In genomic region chr7:15007507-15007906, GRCh38 we compare ENCODE assay signal across 9 cellular contexts.
DNase-seq lines count a peak whose midpoint lies in the region; ATAC-seq and TF ChIP-seq lines count a peak whose summit lies in the region.
"Had no signal": no experiment of that assay in that cellular context is flagged by ENCODE, and none has a peak within 500 bp of the region (broad histone marks: within the 10 kb centered on the region; RNA-seq: fewer than 3 reads in every experiment).

No MANE protein-coding gene starts in this region.

- H2AFZ ChIP-seq in OCI-LY1 (ENCODE audit: low read length) = no peak overlapping the region

- no peaks in the 10 kb centered on the region for H3F3A ChIP-seq in OCI-LY1 (ENCODE audit: insufficient read depth, low read length)

- intact Hi-C loops in left ventricle myocardium superior (cut with micrococcal nuclease) (no loop called here), lower leg skin (cut with DNase I; ENCODE audit: low total_unique reads) (no loop called here)

- H3K27ac ChIP-seq in cardiac muscle cell = no peak overlapping the region
- H3K27ac ChIP-seq in OCI-LY1 (ENCODE audit: low read depth, low read length, poor library complexity, severe bottlenecking) = no peak overlapping the region

- H3K27me3 ChIP-seq in cardiac muscle cell = no peaks in the 10 kb centered on the region
- no peaks in the 10 kb centered on the region for H3K27me3 ChIP-seq in OCI-LY1 (ENCODE audit: insufficient read depth, low read length)

- H3K4me2 ChIP-seq in OCI-LY1 (ENCODE audit: low read length) = no peak overlapping the region

- H3K9me3 ChIP-seq in cardiac muscle cell (ENCODE audit: low read depth) = no peaks in the 10 kb centered on the region
- H3K9me3 ChIP-seq in OCI-LY1 (ENCODE audit: low read length) = no peaks in the 10 kb centered on the region

- H3K36me3 ChIP-seq in cardiac muscle cell (no peaks in the 10 kb centered on the region), OCI-LY1 (ENCODE audit: insufficient read depth, low read length) (no peaks in the 10 kb centered on the region)

- H4K20me1 ChIP-seq in OCI-LY1 (ENCODE audit: insufficient read depth, low read length) = no peaks in the 10 kb centered on the region

- no peak overlapping the region for H3K9ac ChIP-seq in OCI-LY1 (ENCODE audit: low read length)

- DNase-seq in cardiac muscle cell (ENCODE audit: low read depth in 1 of 2, low spot score in 1 of 2) (peak; percentile 5 to 13), left ventricle myocardium superior (no peak), fibroblast of pulmonary artery (ENCODE audit: low read depth) (peak; percentile 10), activated T-cell treated with anti-CD3 and anti-CD28 coated beads for 4 hours (no peak), lower leg skin (ENCODE audit: low spot score in 2 of 2) (no peak), germinal center (ENCODE audit: low spot score) (no peak)
- no peak for DNase-seq in activated naive CD4-positive, alpha-beta T cell (lab: John Stamatoyannopoulos, UW)
- DNase-seq: CD4-positive, alpha-beta memory T cell had no signal

- no peak for ATAC-seq in left ventricle myocardium superior

- no peak for TF ChIP-seq POLR2A in lower leg skin (IDR thresholded peaks at IDR 0.05)

- H3K4me3 ChIP-seq in cardiac muscle cell = no peak overlapping the region
- H3K4me3 ChIP-seq in OCI-LY1 (ENCODE audit: low read depth, low read length, poor library complexity, severe bottlenecking) = no peak overlapping the region
- H3K4me3 ChIP-seq in fibroblast of pulmonary artery (replicated peaks; ENCODE audit: low read depth, low read length) = no peak overlapping the region
- no peak overlapping the region for H3K4me3 ChIP-seq in lower leg skin (ENCODE audit: low read depth, poor library complexity, severe bottlenecking)

- 78 to 90% methylated on average over 5 of the region's 5 CpGs for WGBS in lower leg skin, 2 donors

- H3K4me1 ChIP-seq in cardiac muscle cell (ENCODE audit: low read depth) = no peaks in the 10 kb centered on the region
- H3K4me1 ChIP-seq in OCI-LY1 (ENCODE audit: insufficient read depth, low read length, severe bottlenecking) = no peaks in the 10 kb centered on the region

- H3K9me2 ChIP-seq in OCI-LY1 (ENCODE audit: low read depth, low read length) = no peaks in the 10 kb centered on the region

- H3K79me2 ChIP-seq in OCI-LY1 (ENCODE audit: insufficient read depth, low read length) = no peaks in the 10 kb centered on the region

- TF ChIP-seq CTCF in cardiac muscle cell (IDR thresholded peaks at IDR 0.05; ENCODE audit: low read depth, low read length) (peak; percentile 47), OCI-LY1 (IDR thresholded peaks at IDR 0.05; ENCODE audit: low read length) (peak; percentile 55), fibroblast of pulmonary artery (IDR thresholded peaks at IDR 0.05; ENCODE audit: low read length, missing control alignments) (peak; percentile 47), lower leg skin (IDR thresholded peaks at IDR 0.05) (no peak)

Comparison
In these comparisons a context has a peak if more than half of its experiments do, and no peak if none do; other contexts are left out.
1. DNase-seq: peak in cardiac muscle cell (2 of 2) and fibroblast of pulmonary artery (single experiment); none in left ventricle myocardium superior (single experiment), activated T-cell treated with anti-CD3 and anti-CD28 coated beads for 4 hours (single experiment), lower leg skin (0 of 2), activated naive CD4-positive, alpha-beta T cell (0 of 4) and germinal center (single experiment).
2. CTCF ChIP-seq: peak in cardiac muscle cell (single experiment), OCI-LY1 (single experiment) and fibroblast of pulmonary artery (single experiment); none in lower leg skin (0 of 3).